In the genomic region with DNA sequence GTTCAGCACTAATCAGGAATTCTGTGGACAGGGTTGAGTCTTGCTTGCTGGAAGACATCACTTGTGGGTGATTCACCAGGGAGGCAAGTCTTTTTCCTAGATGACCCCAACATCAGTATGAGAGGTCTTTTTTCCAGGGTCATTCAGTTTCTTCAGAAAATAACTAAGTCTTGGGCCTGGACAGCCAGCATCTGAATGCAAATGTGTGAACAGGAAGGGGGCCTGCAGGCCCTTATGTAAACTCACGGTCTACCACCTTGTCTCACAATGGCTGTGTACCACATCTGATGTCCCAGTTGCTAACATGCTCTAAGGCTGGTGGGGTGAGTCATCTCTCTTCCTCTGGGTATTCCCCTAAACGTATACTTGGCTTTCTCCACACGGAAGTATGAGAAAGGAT, we compare ENCODE assay signal across 8 cellular contexts.
DNase-seq lines count a peak whose midpoint lies in the region; ATAC-seq and TF ChIP-seq lines count a peak whose summit lies in the region.

No MANE protein-coding gene starts in this region.

- CTCF ChIA-PET in activated B cell treated with CpG ODN at 0.5 μM for 24 hours (lab: Charles Lee) = no interaction called here

- peak overlapping the region; percentile 87 for H3K27ac Mint-ChIP-seq in activated B cell treated with CpG ODN at 0.5 μM for 24 hours

- no peak overlapping the region for H3K4me3 Mint-ChIP-seq in activated B cell treated with CpG ODN at 0.5 μM for 24 hours

- ATAC-seq in GM19025 (IDR thresholded peaks at IDR 0.05; ENCODE audit: low read depth, unreplicated experiment) (peak; percentile 96), HG03064 (IDR thresholded peaks at IDR 0.05; ENCODE audit: low read depth, unreplicated experiment) (peak; percentile 96), activated B cell treated with CpG ODN at 0.5 μM for 24 hours (ENCODE audit: low read depth) (peak; percentile 98)

- peaks cover 67% of the 10 kb centered on the region for H3K36me3 Mint-ChIP-seq in activated B cell treated with CpG ODN at 0.5 μM for 24 hours (ENCODE audit: low read depth)

- intact Hi-C loops in activated B cell treated with CpG ODN at 0.5 μM for 24 hours (cut with micrococcal nuclease) = loop anchor here (1.0 kb wide), 1 partner anchor 79 kb away; the partner anchor contains the start of gene HECTD4

- no peaks in the 10 kb centered on the region for H3K27me3 Mint-ChIP-seq in activated B cell treated with CpG ODN at 0.5 μM for 24 hours

- peaks cover 10% of the 10 kb centered on the region for H3K4me1 Mint-ChIP-seq in activated B cell treated with CpG ODN at 0.5 μM for 24 hours

- H3K4me3 ChIP-seq in epithelial cell of esophagus (ENCODE audit: low read length) = no peak overlapping the region

- DNase-seq in activated B cell treated with CpG ODN at 0.5 μM for 24 hours (no peak), epithelial cell of esophagus (ENCODE audit: low read depth) (peak; percentile 87), SKM-1 (lab: John Stamatoyannopoulos, UW; ENCODE audit: unreplicated experiment) (no peak), SKM-1 treated with dmso at 0.1 percent for 144 hours (lab: John Stamatoyannopoulos, UW; ENCODE audit: unreplicated experiment) (no peak), NCI-H1105 (lab: John Stamatoyannopoulos, UW) (no peak)
- peak; percentile 24 to 39 (median 27) for DNase-seq in stimulated activated CD4-positive, alpha-beta T cell treated with anti-CD3 and anti-CD28 coated beads, TNF-alpha, amount 100 ng/mL, for 48 hours (ENCODE audit: low read depth in 3 of 3)

- TF ChIP-seq CTCF in activated B cell treated with CpG ODN at 0.5 μM for 24 hours (IDR thresholded peaks at IDR 0.05) (no peak), epithelial cell of esophagus (IDR thresholded peaks at IDR 0.05; ENCODE audit: insufficient read depth, low read depth, low read length, missing control alignments) (no peak)

- no peaks in the 10 kb centered on the region for H3K9me3 Mint-ChIP-seq in activated B cell treated with CpG ODN at 0.5 μM for 24 hours

- POLR2A ChIA-PET in activated B cell treated with CpG ODN at 0.5 μM for 24 hours (lab: Charles Lee) = no interaction called here

Comparison
In these comparisons a context has a peak if more than half of its experiments do, and no peak if none do; other contexts are left out.
1. DNase-seq: peak in epithelial cell of esophagus (single experiment) and stimulated activated CD4-positive, alpha-beta T cell treated with anti-CD3 and anti-CD28 coated beads, TNF-alpha, amount 100 ng/mL, for 48 hours (3 of 3); none in activated B cell treated with CpG ODN at 0.5 μM for 24 hours (single experiment), SKM-1 (single experiment), SKM-1 treated with dmso at 0.1 percent for 144 hours (single experiment) and NCI-H1105 (single experiment).
2. Peak in every context shown above with its lines, with median percentiles within 50 percentile points of each other: ATAC-seq.